In the genomic region with DNA sequence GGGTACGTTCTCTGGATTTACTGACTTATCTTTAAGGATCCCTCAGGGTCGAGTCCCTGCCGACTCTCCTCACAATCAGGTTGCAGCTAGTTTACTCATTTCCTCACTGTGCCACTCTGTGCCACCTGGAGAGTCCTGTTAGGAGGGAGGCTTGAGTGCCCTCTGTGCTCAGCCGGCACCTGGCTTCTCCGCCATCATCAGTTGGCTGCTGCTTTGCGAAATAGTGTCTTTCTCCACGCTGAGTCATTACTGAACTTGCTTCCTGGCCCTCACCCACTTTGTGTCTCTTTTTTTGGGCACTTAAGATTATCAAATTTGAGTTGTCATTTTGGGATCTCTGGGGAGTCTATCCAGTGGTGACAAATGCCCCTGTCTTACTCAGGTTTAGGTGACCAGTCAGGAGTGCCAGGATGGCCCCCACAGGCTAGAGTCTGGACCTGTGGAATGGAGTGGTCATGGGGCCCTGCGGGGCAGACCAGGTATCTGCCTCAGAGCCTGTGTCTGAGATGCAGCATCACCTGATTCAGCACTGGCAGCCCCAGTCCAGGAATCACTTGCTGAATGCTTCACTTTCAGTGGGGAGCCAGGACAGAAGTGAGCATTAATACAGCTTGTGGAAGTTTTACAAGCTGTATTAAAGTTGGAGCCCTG, we compare ENCODE assay signal across 11 cellular contexts. TPM values are rescaled to one million over a fixed set of nuclear protein-coding genes. Genes with fewer than 3 reads are reported as not detected.
DNase-seq lines count a peak whose midpoint lies in the region; ATAC-seq lines count a peak whose summit lies in the region.
"Had no signal": no experiment of that assay in that cellular context is flagged by ENCODE, and none has a peak within 500 bp of the region (broad histone marks: within the 10 kb centered on the region; RNA-seq: fewer than 3 reads in every experiment).

No MANE protein-coding gene starts in this region.

- H3K27me3 ChIP-seq in CD4-positive, alpha-beta memory T cell (ENCODE audit: insufficient read depth, low read length), result no peaks in the 10 kb centered on the region

- H3K4me1 Mint-ChIP-seq in CD4-positive, alpha-beta memory T cell, result peaks cover 13 to 18% (median 16%) of the 10 kb centered on the region in 4 donors
- H3K4me1 Mint-ChIP-seq in IgD-negative memory B cell (peaks cover 0 to 4% (median 3%) of the 10 kb centered on the region in 3 donors), memory B cell (no peaks in the 10 kb centered on the region)

- H3K27me3 Mint-ChIP-seq in CD4-positive, alpha-beta memory T cell, result no peaks in the 10 kb centered on the region
- H3K27me3 Mint-ChIP-seq in IgD-negative memory B cell, result no peaks in the 10 kb centered on the region
- H3K27me3 Mint-ChIP-seq in memory B cell, result no peaks in the 10 kb centered on the region
- H3K27me3 Mint-ChIP-seq: type B pancreatic cell had no signal

- ATAC-seq in memory B cell (ENCODE audit: low read depth) (no peak), GM21390 (IDR thresholded peaks at IDR 0.05; ENCODE audit: unreplicated experiment) (no peak), HG03025 (IDR thresholded peaks at IDR 0.05; ENCODE audit: low FRiP score, unreplicated experiment) (no peak)

- H3K27ac ChIP-seq in CD4-positive, alpha-beta memory T cell (ENCODE audit: low read depth, low read length), result no peak overlapping the region

- peak overlapping the region in 5 of 7 donors; percentile 24 to 77 (median 31) for H3K27ac Mint-ChIP-seq in CD4-positive, alpha-beta memory T cell
- H3K27ac Mint-ChIP-seq in IgD-negative memory B cell, result peak overlapping the region in 2 of 3 donors; percentile 19 to 25
- peak overlapping the region; percentile 16 for H3K27ac Mint-ChIP-seq in memory B cell

- intact Hi-C loops in CD4-positive, alpha-beta memory T cell (cut with micrococcal nuclease), result no loop called here

- H3K36me3 Mint-ChIP-seq in CD4-positive, alpha-beta memory T cell, result peaks cover 70 to 92% of the 10 kb centered on the region in 2 donors
- H3K36me3 Mint-ChIP-seq in IgD-negative memory B cell, result peaks cover 6% of the 10 kb centered on the region
- peaks cover 55% of the 10 kb centered on the region for H3K36me3 Mint-ChIP-seq in memory B cell

- H3K9me3 ChIP-seq in CD4-positive, alpha-beta memory T cell (ENCODE audit: control insufficient read depth in 1 of 2, low read length in 2 of 2), result no peaks in the 10 kb centered on the region

- H3K9me3 Mint-ChIP-seq in CD4-positive, alpha-beta memory T cell, result no peaks in the 10 kb centered on the region
- H3K9me3 Mint-ChIP-seq in IgD-negative memory B cell (no peaks in the 10 kb centered on the region), memory B cell (no peaks in the 10 kb centered on the region)
- H3K9me3 Mint-ChIP-seq: nephron, type B pancreatic cell had no signal

- no peaks in the 10 kb centered on the region for H3K4me1 ChIP-seq in CD4-positive, alpha-beta memory T cell (ENCODE audit: insufficient read depth, low read length)

- POLR2A ChIA-PET in CD4-positive, alpha-beta memory T cell (lab: Charles Lee; ENCODE audit: partially characterized antibody), result no interaction called here

- CTCF ChIA-PET in CD4-positive, alpha-beta memory T cell (lab: Charles Lee; ENCODE audit: partially characterized antibody), result no interaction called here

- H3K4me3 Mint-ChIP-seq in CD4-positive, alpha-beta memory T cell, result no peak overlapping the region
- no peak overlapping the region for H3K4me3 Mint-ChIP-seq in IgD-negative memory B cell
- H3K4me3 Mint-ChIP-seq in memory B cell, result no peak overlapping the region
- H3K4me3 Mint-ChIP-seq: nephron, type B pancreatic cell had no signal

- peaks cover 85% of the 10 kb centered on the region for H3K36me3 ChIP-seq in CD4-positive, alpha-beta memory T cell (ENCODE audit: insufficient read depth, low read length)

- no peak overlapping the region for H3K4me3 ChIP-seq in CD4-positive, alpha-beta memory T cell (ENCODE audit: low read length in 2 of 2)

- DNase-seq in CD4-positive, alpha-beta memory T cell, result no peak
- peak; percentile 69 for DNase-seq in SIG-M5 treated with dmso at 0.1 percent for 504 hours (lab: John Stamatoyannopoulos, UW; ENCODE audit: unreplicated experiment)
- no peak for DNase-seq in memory B cell (ENCODE audit: low spot score in 2 of 2)
- DNase-seq in T1000 (lab: John Stamatoyannopoulos, UW), result no peak
- no peak for DNase-seq in inferior parietal cortex (ENCODE audit: extremely low spot score)
- DNase-seq: stimulated activated CD4-positive, alpha-beta T cell treated with anti-CD3 and anti-CD28 coated beads, Interleukin-2, amount 100 ng/mL, for 48 hours had no signal

RNA-seq across cellular contexts. Expression of a gene that starts 37.7 kb away (rescaled TPM):
- 10 to 100 TPM; 65.6 to 67.3 TPM for total RNA-seq in CD4-positive, alpha-beta memory T cell
- polyA plus RNA-seq in CD4-positive, alpha-beta memory T cell, result 10 to 100 TPM; 44.9 to 54.2 TPM
- 34.6 TPM for polyA plus RNA-seq in IgD-negative memory B cell
